In the genomic region with DNA sequence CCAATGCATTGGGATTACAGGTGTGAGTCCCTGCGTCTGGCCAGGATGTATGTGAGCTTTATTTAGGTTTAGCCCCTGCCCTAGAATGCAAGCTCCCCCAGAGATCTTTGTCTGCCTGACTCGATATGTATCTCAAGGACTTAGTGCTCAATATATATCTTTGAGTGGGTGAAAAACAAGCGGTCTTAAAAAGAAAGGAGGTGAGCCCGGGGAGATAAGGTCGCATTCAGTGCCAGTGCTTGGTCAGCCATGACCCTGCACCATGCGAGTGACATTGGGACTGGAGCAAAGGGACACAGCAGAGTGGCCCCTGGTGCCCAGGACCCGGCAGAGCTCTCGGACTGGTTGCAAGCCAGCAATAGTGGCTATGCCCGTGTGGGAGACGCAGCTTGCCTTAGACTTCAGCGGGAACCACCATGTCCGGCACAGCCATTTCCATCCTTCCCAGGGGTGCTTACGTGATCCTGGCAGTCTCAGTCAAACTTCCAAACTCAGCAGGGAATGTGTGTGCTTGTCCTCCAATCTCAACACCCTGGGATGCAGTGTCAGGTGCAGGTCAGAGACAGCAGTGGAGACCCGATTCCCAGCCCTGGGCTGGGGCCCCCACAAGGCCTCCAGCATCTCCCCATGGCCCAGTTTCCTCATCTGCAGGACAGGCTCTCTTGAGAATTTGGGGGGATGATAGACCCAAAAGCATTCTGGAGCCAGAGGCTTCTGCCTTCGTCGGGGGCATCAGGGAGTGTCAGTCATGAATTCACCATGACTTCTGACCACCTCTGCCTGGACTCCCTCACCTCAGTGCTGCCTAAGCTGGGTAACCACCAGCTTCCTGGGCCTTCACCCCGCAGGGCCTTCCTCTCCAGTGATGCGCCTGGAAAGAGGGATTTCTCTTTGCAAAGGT, we compare ENCODE assay signal across 15 cellular contexts. TPM values are rescaled to one million over a fixed set of nuclear protein-coding genes. Genes with fewer than 3 reads are reported as not detected.
DNase-seq lines count a peak whose midpoint lies in the region; ATAC-seq and TF ChIP-seq lines count a peak whose summit lies in the region.
"Had no signal": no experiment of that assay in that cellular context is flagged by ENCODE, and none has a peak within 500 bp of the region (broad histone marks: within the 10 kb centered on the region; RNA-seq: fewer than 3 reads in every experiment).

No MANE protein-coding gene starts in this region.

- no peaks in the 10 kb centered on the region for H3K9me3 Mint-ChIP-seq in dendritic cell treated with granulocyte-macrophage colony-stimulating factor and Interleukin-4, amounts not matched to agents 40 ng/mL and 50 ng/mL, for 4 days

- H3K27ac ChIP-seq in HL-60 (replicated peaks): peak overlapping the region; percentile 87

- ATAC-seq in sciatic nerve (no peak), HG03175 (IDR thresholded peaks at IDR 0.05; ENCODE audit: unreplicated experiment) (no peak), HG03108 (IDR thresholded peaks at IDR 0.05; ENCODE audit: unreplicated experiment) (no peak)
- ATAC-seq: mucosa of descending colon had no signal

- intact Hi-C loops in dendritic cell treated with granulocyte-macrophage colony-stimulating factor and Interleukin-4, amounts not matched to agents 40 ng/mL and 50 ng/mL, for 4 days (cut with micrococcal nuclease): loop anchor here (2.0 kb wide), 1 partner anchor 57 kb away; no protein-coding TSS in a partner anchor
- intact Hi-C loops in sciatic nerve (cut with DNase I): loop anchor here (10.0 kb wide), 1 partner anchor 239 kb away; no protein-coding TSS in a partner anchor

- peak overlapping the region; percentile 99 for H3K27ac Mint-ChIP-seq in dendritic cell treated with granulocyte-macrophage colony-stimulating factor and Interleukin-4, amounts not matched to agents 40 ng/mL and 50 ng/mL, for 4 days

- no peaks in the 10 kb centered on the region for H3K27me3 ChIP-seq in HL-60 (ENCODE audit: insufficient read depth, poor library complexity, severe bottlenecking)
- H3K27me3 ChIP-seq: suprapubic skin had no signal

- H3K4me3 ChIP-seq in HL-60 (replicated peaks; ENCODE audit: insufficient read depth, low read length): no peak overlapping the region
- H3K4me3 ChIP-seq: mucosa of descending colon had no signal

- H3K4me1 Mint-ChIP-seq in dendritic cell treated with granulocyte-macrophage colony-stimulating factor and Interleukin-4, amounts not matched to agents 40 ng/mL and 50 ng/mL, for 4 days (ENCODE audit: low read depth): peaks cover 65% of the 10 kb centered on the region

- peak; percentile 16 for DNase-seq in activated CD4-positive, alpha-beta T cell treated with anti-CD3 and anti-CD28 coated beads for 1 hour
- DNase-seq in activated CD4-positive, alpha-beta T cell treated with anti-CD3 and anti-CD28 coated beads for 48 hours: no peak
- DNase-seq in HL-60 (ENCODE audit: low read depth in 1 of 2, low spot score in 1 of 2): no peak
- DNase-seq in sciatic nerve (ENCODE audit: low spot score): peak; percentile 46
- no peak for DNase-seq in H4 (ENCODE audit: low spot score)
- DNase-seq: central memory CD4-positive, alpha-beta T cell; NCI-H1048; NCI-H446 treated with DMSO at 0.1 percent for 48 hours; RPMI8226 had no signal

- peak overlapping the region; percentile 92 for H3K4me3 Mint-ChIP-seq in dendritic cell treated with granulocyte-macrophage colony-stimulating factor and Interleukin-4, amounts not matched to agents 40 ng/mL and 50 ng/mL, for 4 days

- peaks cover 35% of the 10 kb centered on the region for H3K36me3 Mint-ChIP-seq in dendritic cell treated with granulocyte-macrophage colony-stimulating factor and Interleukin-4, amounts not matched to agents 40 ng/mL and 50 ng/mL, for 4 days (ENCODE audit: low read depth)

- no peak for TF ChIP-seq CTCF in HL-60 (IDR thresholded peaks at IDR 0.05; ENCODE audit: insufficient read depth, low read length)

- H3K27me3 Mint-ChIP-seq in dendritic cell treated with granulocyte-macrophage colony-stimulating factor and Interleukin-4, amounts not matched to agents 40 ng/mL and 50 ng/mL, for 4 days: no peaks in the 10 kb centered on the region

RNA-seq across cellular contexts. Expression of gene MX2, which starts 1.8 kb away (rescaled TPM):
- 19.0 TPM for total RNA-seq in sciatic nerve
- total RNA-seq in H4 (2014; rRNA removed; shearing (Covaris generic)): 36.7 and 38.6 TPM in 2 replicates

RNA-seq across cellular contexts. Expression of gene FAM3B, which starts 47.0 kb away (rescaled TPM):
- 0.80 TPM for total RNA-seq in sciatic nerve
- total RNA-seq in H4 (2014; rRNA removed; shearing (Covaris generic)): not detected in 2 replicates
- total RNA-seq: A172 had no signal

Comparison
In these comparisons a context has a peak if more than half of its experiments do, and no peak if none do; other contexts are left out.
1. DNase-seq: peak in activated CD4-positive, alpha-beta T cell treated with anti-CD3 and anti-CD28 coated beads for 1 hour (single experiment) and sciatic nerve (single experiment); none in activated CD4-positive, alpha-beta T cell treated with anti-CD3 and anti-CD28 coated beads for 48 hours (single experiment), HL-60 (0 of 2) and H4 (single experiment).